1 cellular context compared by ENCODE assay signal in genomic region chr5:177454397-177455035, GRCh38.
A peak's percentile ranks its signal among the peaks of the same experiment; 100 is the strongest.
TF ChIP-seq lines count a peak whose summit lies in the region.

No MANE protein-coding gene starts in this region.

TF ChIP-seq in HEK293, 187 proteins besides CTCF, POLR2A, EP300 and RAD21 (continued from another document and continues in another):
- no peak; the same call in 1 of the 2 replicates for TF ChIP-seq ZBTB6 (tag by site-specific recombination; IDR thresholded peaks at IDR 0.05)
- TF ChIP-seq ZSCAN23 (tag by site-specific recombination; IDR thresholded peaks at IDR 0.05): no peak
- TF ChIP-seq ZNF394 (tag by site-specific recombination; IDR thresholded peaks at IDR 0.05; ENCODE audit: borderline replicate concordance): peak; percentile 38; the same call in 1 of the 2 replicates
- TF ChIP-seq GLI2 (tag by site-specific recombination; IDR thresholded peaks at IDR 0.05; ENCODE audit: borderline replicate concordance, low read depth): no peak
- no peak for TF ChIP-seq ZNF335 (tag by site-specific recombination; conservative IDR thresholded peaks at IDR 0.05)
- 0 out of 2 replicates have a peak, but pooled peaks have one; percentile 13 for TF ChIP-seq PRDM6 (tag by site-specific recombination; IDR thresholded peaks at IDR 0.05)
- no peak for TF ChIP-seq ZNF266 (tag by site-specific recombination; IDR thresholded peaks at IDR 0.05; ENCODE audit: low read depth)
- TF ChIP-seq MYNN (tag by site-specific recombination; IDR thresholded peaks at IDR 0.05; ENCODE audit: borderline replicate concordance): no peak
- no peak for TF ChIP-seq ZNF558 (tag by site-specific recombination; IDR thresholded peaks at IDR 0.05)
- TF ChIP-seq PATZ1 (tag by site-specific recombination; IDR thresholded peaks at IDR 0.05): peak; percentile 75
- TF ChIP-seq ZNF133 (tag by site-specific recombination; IDR thresholded peaks at IDR 0.05): no peak
- no peak for TF ChIP-seq PBX3 (CRISPR knock-in tag; IDR thresholded peaks at IDR 0.05)
- TF ChIP-seq ZNF76 (tag by site-specific recombination; IDR thresholded peaks at IDR 0.05; ENCODE audit: borderline replicate concordance, low read depth): no peak
- 0 out of 2 replicates have a peak, but pooled peaks have one; percentile 21 for TF ChIP-seq ZNF561 (tag by site-specific recombination; IDR thresholded peaks at IDR 0.05; ENCODE audit: borderline replicate concordance)
- TF ChIP-seq ZNF692 (tag by site-specific recombination; IDR thresholded peaks at IDR 0.05): peak; percentile 66; the same call in 1 of the 2 replicates
- TF ChIP-seq GFI1B (tag by site-specific recombination; IDR thresholded peaks at IDR 0.05): no peak
- TF ChIP-seq ZNF26 (tag by site-specific recombination; IDR thresholded peaks at IDR 0.05): no peak
- TF ChIP-seq ZNF626 (tag by site-specific recombination; IDR thresholded peaks at IDR 0.05): no peak; the same call in 1 of the 2 replicates
- TF ChIP-seq ZNF555 (tag by site-specific recombination; conservative IDR thresholded peaks at IDR 0.05): no peak
- no peak; the same call in 1 of the 2 replicates for TF ChIP-seq ZBTB7A (tag by site-specific recombination; IDR thresholded peaks at IDR 0.05; ENCODE audit: low read depth)
- TF ChIP-seq ZNF433 (tag by site-specific recombination; IDR thresholded peaks at IDR 0.05; ENCODE audit: low read depth): no peak
- peak; percentile 36; the same call in 1 of the 2 replicates for TF ChIP-seq ZNF501 (tag by site-specific recombination; IDR thresholded peaks at IDR 0.05)
- no peak for TF ChIP-seq ZNF776 (tag by site-specific recombination; IDR thresholded peaks at IDR 0.05; ENCODE audit: borderline replicate concordance)
- TF ChIP-seq ZNF585B (tag by site-specific recombination; IDR thresholded peaks at IDR 0.05): no peak
- TF ChIP-seq ZNF785 (tag by site-specific recombination; IDR thresholded peaks at IDR 0.05): no peak
- peak; percentile 75; the same call in 1 of the 2 replicates for TF ChIP-seq ZNF148 (tag by site-specific recombination; IDR thresholded peaks at IDR 0.05; ENCODE audit: borderline replicate concordance)
- no peak for TF ChIP-seq ZNF311 (tag by site-specific recombination; IDR thresholded peaks at IDR 0.05; ENCODE audit: borderline replicate concordance)
- TF ChIP-seq SP3 (tag by site-specific recombination; IDR thresholded peaks at IDR 0.05): no peak; the same call in 1 of the 2 replicates
- no peak for TF ChIP-seq ZNF202 (tag by site-specific recombination; IDR thresholded peaks at IDR 0.05; ENCODE audit: borderline replicate concordance)
- no peak for TF ChIP-seq ZNF280D (tag by site-specific recombination; IDR thresholded peaks at IDR 0.05)
- TF ChIP-seq ZNF426 (tag by site-specific recombination; IDR thresholded peaks at IDR 0.05): no peak
- no peak for TF ChIP-seq BCL6B (tag by site-specific recombination; IDR thresholded peaks at IDR 0.05)
- no peak for TF ChIP-seq ZNF571 (tag by site-specific recombination; IDR thresholded peaks at IDR 0.05)
- peak; percentile 10; the same call in 1 of the 2 replicates for TF ChIP-seq KLF1 (tag by site-specific recombination; IDR thresholded peaks at IDR 0.05)
- TF ChIP-seq ZNF677 (tag by site-specific recombination; IDR thresholded peaks at IDR 0.05): 0 out of 2 replicates have a peak, but pooled peaks have one; percentile 12
- TF ChIP-seq ZNF837 (tag by site-specific recombination; IDR thresholded peaks at IDR 0.05): no peak
- TF ChIP-seq REST (tag by site-specific recombination; IDR thresholded peaks at IDR 0.05): 0 out of 2 replicates have a peak, but pooled peaks have one; percentile 29
